In the genomic region with DNA sequence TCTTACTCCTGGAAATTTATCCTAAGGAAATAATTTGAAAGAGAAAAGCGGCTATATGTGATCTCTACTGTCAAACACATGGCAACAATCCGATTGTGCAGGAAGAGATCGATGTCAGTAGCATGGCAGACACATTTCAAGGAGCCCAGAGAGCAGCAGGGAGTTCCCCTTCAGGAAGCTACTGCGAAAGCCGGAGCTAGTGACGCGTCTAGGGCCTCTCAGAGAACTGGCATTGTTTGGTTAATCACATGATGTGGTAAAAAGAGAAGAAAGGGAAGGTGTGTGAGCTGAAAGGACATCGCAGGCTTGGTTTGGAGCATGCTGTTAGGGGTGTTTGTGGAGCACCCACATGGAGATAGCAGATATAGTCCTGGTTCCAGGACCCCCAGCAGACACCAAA, we compare ENCODE assay signal across 12 cellular contexts.
DNase-seq lines count a peak whose midpoint lies in the region; ATAC-seq and TF ChIP-seq lines count a peak whose summit lies in the region.
"Had no signal": no experiment of that assay in that cellular context is flagged by ENCODE, and none has a peak within 500 bp of the region (broad histone marks: within the 10 kb centered on the region; RNA-seq: fewer than 3 reads in every experiment).

No MANE protein-coding gene starts in this region.

- POLR2A ChIA-PET in T-cell (lab: Charles Lee) = no interaction called here

- ATAC-seq in T-cell (replicated peaks in 1 of 4) (peak; percentile 26 to 99 (median 54)), GM18909 (IDR thresholded peaks at IDR 0.05; ENCODE audit: poor library complexity, unreplicated experiment) (no peak), GM18498 (IDR thresholded peaks at IDR 0.05; ENCODE audit: unreplicated experiment) (no peak), sciatic nerve (no peak)
- ATAC-seq in stimulated activated naive CD8-positive, alpha-beta T cell treated with anti-CD3 and anti-CD28 coated beads, Interleukin-15, amount 100 ng/mL, for 72 hours = peak; percentile 93

- intact Hi-C loops in sciatic nerve (cut with DNase I) = no loop called here

- peak; percentile 23 for DNase-seq in activated T-cell treated with anti-CD3 and anti-CD28 coated beads, Interleukin-2, amount 50 U/mL, for 1 hour
- DNase-seq in activated T-cell treated with anti-CD3 and anti-CD28 coated beads for 4 hours (no peak), T-cell (peak in 29 of 34 experiments; percentile 5 to 51 (median 24)), choroid plexus epithelial cell (ENCODE audit: low read depth) (peak; percentile 33), sciatic nerve (ENCODE audit: low spot score) (no peak)
- peak; percentile 10 to 28 for DNase-seq in stimulated activated naive CD8-positive, alpha-beta T cell treated with anti-CD3 and anti-CD28 coated beads, Interleukin-15, amount 100 ng/mL, for 72 hours
- DNase-seq: activated gamma-delta T cell treated with Interleukin-2 at 50 U/mL for 16 hours, MM.1S, NCI-H446 treated with DMSO at 0.1 percent for 48 hours had no signal

- H3K9me3 Mint-ChIP-seq in T-cell = no peaks in the 10 kb centered on the region
- no peaks in the 10 kb centered on the region for H3K9me3 Mint-ChIP-seq in stimulated activated naive CD8-positive, alpha-beta T cell treated with anti-CD3 and anti-CD28 coated beads, Interleukin-15, amount 100 ng/mL, for 72 hours

- no peak for TF ChIP-seq CTCF in choroid plexus epithelial cell (conservative IDR thresholded peaks at IDR 0.05; ENCODE audit: low read depth, low read length)

- no peaks in the 10 kb centered on the region for H3K36me3 Mint-ChIP-seq in T-cell

- peaks cover 41 to 47% of the 10 kb centered on the region in 2 donors for H3K27me3 Mint-ChIP-seq in T-cell
- peaks cover 52% of the 10 kb centered on the region for H3K27me3 Mint-ChIP-seq in stimulated activated naive CD8-positive, alpha-beta T cell treated with anti-CD3 and anti-CD28 coated beads, Interleukin-15, amount 100 ng/mL, for 72 hours

- H3K4me1 Mint-ChIP-seq in T-cell = peaks cover 6 to 15% (median 6%) of the 10 kb centered on the region in 3 donors
- H3K4me1 Mint-ChIP-seq in stimulated activated naive CD8-positive, alpha-beta T cell treated with anti-CD3 and anti-CD28 coated beads, Interleukin-15, amount 100 ng/mL, for 72 hours = peaks cover 9% of the 10 kb centered on the region

- no peak overlapping the region for H3K4me3 ChIP-seq in choroid plexus epithelial cell (ENCODE audit: low read depth, low read length)
- H3K4me3 ChIP-seq: right atrium auricular region had no signal

- H3K4me3 Mint-ChIP-seq in T-cell = no peak overlapping the region
- peak overlapping the region in 1 of 2 donors; percentile 13 for H3K4me3 Mint-ChIP-seq in stimulated activated naive CD8-positive, alpha-beta T cell treated with anti-CD3 and anti-CD28 coated beads, Interleukin-15, amount 100 ng/mL, for 72 hours

- CTCF ChIA-PET in T-cell (lab: Charles Lee) = interaction anchor here in 1 of 2 donors (1.5 kb wide), 1 partner anchor 14 kb away, joined by 5 read pairs; no protein-coding TSS in a partner anchor

- no peak overlapping the region for H3K27ac Mint-ChIP-seq in T-cell
- H3K27ac Mint-ChIP-seq in stimulated activated naive CD8-positive, alpha-beta T cell treated with anti-CD3 and anti-CD28 coated beads, Interleukin-15, amount 100 ng/mL, for 72 hours = no peak overlapping the region

Comparison
In these comparisons a context has a peak if more than half of its experiments do, and no peak if none do; other contexts are left out.
1. DNase-seq: peak in activated T-cell treated with anti-CD3 and anti-CD28 coated beads, Interleukin-2, amount 50 U/mL, for 1 hour (single experiment), T-cell (29 of 34), choroid plexus epithelial cell (single experiment) and stimulated activated naive CD8-positive, alpha-beta T cell treated with anti-CD3 and anti-CD28 coated beads, Interleukin-15, amount 100 ng/mL, for 72 hours (2 of 2); none in activated T-cell treated with anti-CD3 and anti-CD28 coated beads for 4 hours (single experiment) and sciatic nerve (single experiment).
2. ATAC-seq: peak in T-cell (4 of 4) and stimulated activated naive CD8-positive, alpha-beta T cell treated with anti-CD3 and anti-CD28 coated beads, Interleukin-15, amount 100 ng/mL, for 72 hours (single experiment); none in GM18909 (single experiment), GM18498 (single experiment) and sciatic nerve (single experiment).